Comparison of ENCODE assay signal across 1 cellular context in the genomic region with DNA sequence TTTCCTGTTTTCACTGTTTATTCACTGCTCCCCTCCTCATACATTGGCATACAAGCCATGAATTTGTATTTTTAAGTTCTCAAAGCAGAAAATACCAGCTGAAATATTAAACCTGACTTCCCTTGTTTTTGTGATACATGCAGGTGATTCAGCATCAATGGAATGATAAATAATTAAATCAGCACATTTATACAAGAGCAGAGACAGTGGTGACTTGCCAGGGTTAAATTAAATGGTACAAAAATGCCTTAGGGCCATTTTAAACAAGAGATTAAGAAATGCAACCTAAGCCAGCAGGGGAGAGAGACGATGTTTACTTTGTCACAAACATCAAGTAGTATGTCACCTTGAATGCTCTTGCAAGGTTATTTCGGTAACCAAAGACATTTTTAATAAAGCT.
TF ChIP-seq lines count a peak whose summit lies in the region.

No MANE protein-coding gene starts in this region.

TF ChIP-seq in WTC11, 78 proteins besides CTCF, POLR2A, EP300 and RAD21 (continued from another document):
- TF ChIP-seq, protein P1, sequence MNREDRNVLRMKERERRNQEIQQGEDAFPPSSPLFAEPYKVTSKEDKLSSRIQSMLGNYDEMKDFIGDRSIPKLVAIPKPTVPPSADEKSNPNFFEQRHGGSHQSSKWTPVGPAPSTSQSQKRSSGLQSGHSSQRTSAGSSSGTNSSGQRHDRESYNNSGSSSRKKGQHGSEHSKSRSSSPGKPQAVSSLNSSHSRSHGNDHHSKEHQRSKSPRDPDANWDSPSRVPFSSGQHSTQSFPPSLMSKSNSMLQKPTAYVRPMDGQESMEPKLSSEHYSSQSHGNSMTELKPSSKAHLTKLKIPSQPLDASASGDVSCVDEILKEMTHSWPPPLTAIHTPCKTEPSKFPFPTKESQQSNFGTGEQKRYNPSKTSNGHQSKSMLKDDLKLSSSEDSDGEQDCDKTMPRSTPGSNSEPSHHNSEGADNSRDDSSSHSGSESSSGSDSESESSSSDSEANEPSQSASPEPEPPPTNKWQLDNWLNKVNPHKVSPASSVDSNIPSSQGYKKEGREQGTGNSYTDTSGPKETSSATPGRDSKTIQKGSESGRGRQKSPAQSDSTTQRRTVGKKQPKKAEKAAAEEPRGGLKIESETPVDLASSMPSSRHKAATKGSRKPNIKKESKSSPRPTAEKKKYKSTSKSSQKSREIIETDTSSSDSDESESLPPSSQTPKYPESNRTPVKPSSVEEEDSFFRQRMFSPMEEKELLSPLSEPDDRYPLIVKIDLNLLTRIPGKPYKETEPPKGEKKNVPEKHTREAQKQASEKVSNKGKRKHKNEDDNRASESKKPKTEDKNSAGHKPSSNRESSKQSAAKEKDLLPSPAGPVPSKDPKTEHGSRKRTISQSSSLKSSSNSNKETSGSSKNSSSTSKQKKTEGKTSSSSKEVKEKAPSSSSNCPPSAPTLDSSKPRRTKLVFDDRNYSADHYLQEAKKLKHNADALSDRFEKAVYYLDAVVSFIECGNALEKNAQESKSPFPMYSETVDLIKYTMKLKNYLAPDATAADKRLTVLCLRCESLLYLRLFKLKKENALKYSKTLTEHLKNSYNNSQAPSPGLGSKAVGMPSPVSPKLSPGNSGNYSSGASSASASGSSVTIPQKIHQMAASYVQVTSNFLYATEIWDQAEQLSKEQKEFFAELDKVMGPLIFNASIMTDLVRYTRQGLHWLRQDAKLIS (CRISPR knock-in tag; IDR thresholded peaks at IDR 0.05; ENCODE audit: borderline replicate concordance), result no peak
- TF ChIP-seq SMAD3 (CRISPR knock-in tag; IDR thresholded peaks at IDR 0.05; ENCODE audit: borderline replicate concordance), result no peak
- TF ChIP-seq OVOL2 (CRISPR knock-in tag; IDR thresholded peaks at IDR 0.05; ENCODE audit: borderline replicate concordance), result no peak
- TF ChIP-seq, protein P2, sequence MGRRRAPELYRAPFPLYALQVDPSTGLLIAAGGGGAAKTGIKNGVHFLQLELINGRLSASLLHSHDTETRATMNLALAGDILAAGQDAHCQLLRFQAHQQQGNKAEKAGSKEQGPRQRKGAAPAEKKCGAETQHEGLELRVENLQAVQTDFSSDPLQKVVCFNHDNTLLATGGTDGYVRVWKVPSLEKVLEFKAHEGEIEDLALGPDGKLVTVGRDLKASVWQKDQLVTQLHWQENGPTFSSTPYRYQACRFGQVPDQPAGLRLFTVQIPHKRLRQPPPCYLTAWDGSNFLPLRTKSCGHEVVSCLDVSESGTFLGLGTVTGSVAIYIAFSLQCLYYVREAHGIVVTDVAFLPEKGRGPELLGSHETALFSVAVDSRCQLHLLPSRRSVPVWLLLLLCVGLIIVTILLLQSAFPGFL (CRISPR knock-in tag; IDR thresholded peaks at IDR 0.05; ENCODE audit: borderline replicate concordance), result no peak
- TF ChIP-seq, protein P3, sequence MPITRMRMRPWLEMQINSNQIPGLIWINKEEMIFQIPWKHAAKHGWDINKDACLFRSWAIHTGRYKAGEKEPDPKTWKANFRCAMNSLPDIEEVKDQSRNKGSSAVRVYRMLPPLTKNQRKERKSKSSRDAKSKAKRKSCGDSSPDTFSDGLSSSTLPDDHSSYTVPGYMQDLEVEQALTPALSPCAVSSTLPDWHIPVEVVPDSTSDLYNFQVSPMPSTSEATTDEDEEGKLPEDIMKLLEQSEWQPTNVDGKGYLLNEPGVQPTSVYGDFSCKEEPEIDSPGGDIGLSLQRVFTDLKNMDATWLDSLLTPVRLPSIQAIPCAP (CRISPR knock-in tag; IDR thresholded peaks at IDR 0.05), result no peak
- no peak for TF ChIP-seq TEAD4 (CRISPR knock-in tag; IDR thresholded peaks at IDR 0.05)
- TF ChIP-seq, protein P4, sequence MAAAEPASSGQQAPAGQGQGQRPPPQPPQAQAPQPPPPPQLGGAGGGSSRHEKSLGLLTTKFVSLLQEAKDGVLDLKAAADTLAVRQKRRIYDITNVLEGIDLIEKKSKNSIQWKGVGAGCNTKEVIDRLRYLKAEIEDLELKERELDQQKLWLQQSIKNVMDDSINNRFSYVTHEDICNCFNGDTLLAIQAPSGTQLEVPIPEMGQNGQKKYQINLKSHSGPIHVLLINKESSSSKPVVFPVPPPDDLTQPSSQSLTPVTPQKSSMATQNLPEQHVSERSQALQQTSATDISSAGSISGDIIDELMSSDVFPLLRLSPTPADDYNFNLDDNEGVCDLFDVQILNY (CRISPR knock-in tag; IDR thresholded peaks at IDR 0.05), result no peak
- TF ChIP-seq, protein P5, sequence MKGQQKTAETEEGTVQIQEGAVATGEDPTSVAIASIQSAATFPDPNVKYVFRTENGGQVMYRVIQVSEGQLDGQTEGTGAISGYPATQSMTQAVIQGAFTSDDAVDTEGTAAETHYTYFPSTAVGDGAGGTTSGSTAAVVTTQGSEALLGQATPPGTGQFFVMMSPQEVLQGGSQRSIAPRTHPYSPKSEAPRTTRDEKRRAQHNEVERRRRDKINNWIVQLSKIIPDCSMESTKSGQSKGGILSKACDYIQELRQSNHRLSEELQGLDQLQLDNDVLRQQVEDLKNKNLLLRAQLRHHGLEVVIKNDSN (CRISPR knock-in tag; IDR thresholded peaks at IDR 0.05), result no peak
- no peak for TF ChIP-seq NFE2L1 (CRISPR knock-in tag; IDR thresholded peaks at IDR 0.05)
- TF ChIP-seq, protein P6, sequence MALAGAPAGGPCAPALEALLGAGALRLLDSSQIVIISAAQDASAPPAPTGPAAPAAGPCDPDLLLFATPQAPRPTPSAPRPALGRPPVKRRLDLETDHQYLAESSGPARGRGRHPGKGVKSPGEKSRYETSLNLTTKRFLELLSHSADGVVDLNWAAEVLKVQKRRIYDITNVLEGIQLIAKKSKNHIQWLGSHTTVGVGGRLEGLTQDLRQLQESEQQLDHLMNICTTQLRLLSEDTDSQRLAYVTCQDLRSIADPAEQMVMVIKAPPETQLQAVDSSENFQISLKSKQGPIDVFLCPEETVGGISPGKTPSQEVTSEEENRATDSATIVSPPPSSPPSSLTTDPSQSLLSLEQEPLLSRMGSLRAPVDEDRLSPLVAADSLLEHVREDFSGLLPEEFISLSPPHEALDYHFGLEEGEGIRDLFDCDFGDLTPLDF (CRISPR knock-in tag; IDR thresholded peaks at IDR 0.05), result no peak
- TF ChIP-seq, protein P7, sequence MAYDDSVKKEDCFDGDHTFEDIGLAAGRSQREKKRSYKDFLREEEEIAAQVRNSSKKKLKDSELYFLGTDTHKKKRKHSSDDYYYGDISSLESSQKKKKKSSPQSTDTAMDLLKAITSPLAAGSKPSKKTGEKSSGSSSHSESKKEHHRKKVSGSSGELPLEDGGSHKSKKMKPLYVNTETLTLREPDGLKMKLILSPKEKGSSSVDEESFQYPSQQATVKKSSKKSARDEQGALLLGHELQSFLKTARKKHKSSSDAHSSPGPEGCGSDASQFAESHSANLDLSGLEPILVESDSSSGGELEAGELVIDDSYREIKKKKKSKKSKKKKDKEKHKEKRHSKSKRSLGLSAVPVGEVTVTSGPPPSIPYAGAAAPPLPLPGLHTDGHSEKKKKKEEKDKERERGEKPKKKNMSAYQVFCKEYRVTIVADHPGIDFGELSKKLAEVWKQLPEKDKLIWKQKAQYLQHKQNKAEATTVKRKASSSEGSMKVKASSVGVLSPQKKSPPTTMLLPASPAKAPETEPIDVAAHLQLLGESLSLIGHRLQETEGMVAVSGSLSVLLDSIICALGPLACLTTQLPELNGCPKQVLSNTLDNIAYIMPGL (CRISPR knock-in tag; IDR thresholded peaks at IDR 0.05), result no peak
- TF ChIP-seq, protein P8, sequence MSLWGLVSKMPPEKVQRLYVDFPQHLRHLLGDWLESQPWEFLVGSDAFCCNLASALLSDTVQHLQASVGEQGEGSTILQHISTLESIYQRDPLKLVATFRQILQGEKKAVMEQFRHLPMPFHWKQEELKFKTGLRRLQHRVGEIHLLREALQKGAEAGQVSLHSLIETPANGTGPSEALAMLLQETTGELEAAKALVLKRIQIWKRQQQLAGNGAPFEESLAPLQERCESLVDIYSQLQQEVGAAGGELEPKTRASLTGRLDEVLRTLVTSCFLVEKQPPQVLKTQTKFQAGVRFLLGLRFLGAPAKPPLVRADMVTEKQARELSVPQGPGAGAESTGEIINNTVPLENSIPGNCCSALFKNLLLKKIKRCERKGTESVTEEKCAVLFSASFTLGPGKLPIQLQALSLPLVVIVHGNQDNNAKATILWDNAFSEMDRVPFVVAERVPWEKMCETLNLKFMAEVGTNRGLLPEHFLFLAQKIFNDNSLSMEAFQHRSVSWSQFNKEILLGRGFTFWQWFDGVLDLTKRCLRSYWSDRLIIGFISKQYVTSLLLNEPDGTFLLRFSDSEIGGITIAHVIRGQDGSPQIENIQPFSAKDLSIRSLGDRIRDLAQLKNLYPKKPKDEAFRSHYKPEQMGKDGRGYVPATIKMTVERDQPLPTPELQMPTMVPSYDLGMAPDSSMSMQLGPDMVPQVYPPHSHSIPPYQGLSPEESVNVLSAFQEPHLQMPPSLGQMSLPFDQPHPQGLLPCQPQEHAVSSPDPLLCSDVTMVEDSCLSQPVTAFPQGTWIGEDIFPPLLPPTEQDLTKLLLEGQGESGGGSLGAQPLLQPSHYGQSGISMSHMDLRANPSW (CRISPR knock-in tag; conservative IDR thresholded peaks at IDR 0.05; ENCODE audit: low read depth), result no peak
TF ChIP-seq in WTC11: peak in this region for 0.
